In the genomic region with DNA sequence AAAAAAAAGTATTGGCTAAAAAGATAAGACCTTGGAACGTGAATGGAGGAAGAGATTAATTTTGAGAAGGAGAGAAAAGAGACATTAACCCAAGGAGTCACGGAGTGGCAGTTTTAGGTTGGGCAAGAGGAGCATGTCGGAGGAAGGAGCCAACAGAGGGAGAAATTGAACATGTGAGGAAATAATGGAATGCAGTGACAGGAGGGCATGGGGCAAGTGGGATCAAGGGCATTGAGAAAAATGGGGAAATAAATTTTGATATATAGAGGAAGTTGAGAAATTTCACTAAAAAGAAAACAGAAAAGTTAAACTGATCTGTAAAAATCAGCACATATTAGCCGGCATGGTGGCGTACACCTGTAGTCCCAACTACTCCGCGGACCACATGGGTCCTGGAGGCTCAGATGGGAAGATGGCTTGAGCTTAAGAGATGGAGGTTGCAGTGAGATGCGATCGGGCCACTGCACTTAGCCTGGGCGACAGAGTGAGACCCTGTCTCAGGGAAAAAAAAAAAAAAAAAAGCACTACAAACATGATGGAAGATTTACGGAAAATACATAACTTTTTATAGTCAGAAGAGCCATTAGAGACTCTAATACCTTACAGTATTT, we compare ENCODE assay signal across 9 cellular contexts. TPM values are rescaled to one million over a fixed set of nuclear protein-coding genes. Genes with fewer than 3 reads are reported as not detected.
DNase-seq lines count a peak whose midpoint lies in the region; ATAC-seq, FAIRE-seq and TF ChIP-seq lines count a peak whose summit lies in the region.
"Had no signal": no experiment of that assay in that cellular context is flagged by ENCODE, and none has a peak within 500 bp of the region (broad histone marks: within the 10 kb centered on the region; RNA-seq: fewer than 3 reads in every experiment).

No MANE protein-coding gene starts in this region.

- no peaks in the 10 kb centered on the region for H3K27me3 ChIP-seq in Loucy (ENCODE audit: insufficient read depth, low read length, poor library complexity, severe bottlenecking)
- H3K27me3 ChIP-seq in breast epithelium, result no peaks in the 10 kb centered on the region
- H3K27me3 ChIP-seq in body of pancreas, result no peaks in the 10 kb centered on the region

- no peaks in the 10 kb centered on the region for H3K27me3 Mint-ChIP-seq in nephron (ENCODE audit: low read depth)

- H3K36me3 Mint-ChIP-seq in nephron (ENCODE audit: low read depth), result peaks cover 15% of the 10 kb centered on the region

- FAIRE-seq in frontal cortex (lab: Jason Lieb, UNC), result no peak

- CTCF ChIA-PET in HEK293T (lab: Yijun Ruan, JAX), result interaction anchor here (0.7 kb wide), 1 partner anchor 136 kb away, joined by 4 read pairs; no protein-coding TSS in a partner anchor

- no peak for TF ChIP-seq POLR2A in breast epithelium (IDR thresholded peaks at IDR 0.05)
- TF ChIP-seq POLR2A in body of pancreas (IDR thresholded peaks at IDR 0.05), result no peak

- no peaks in the 10 kb centered on the region for H3K9me2 ChIP-seq in Loucy (replicated peaks; ENCODE audit: low read depth, low read length)

- H3K27ac Mint-ChIP-seq in nephron, result peak overlapping the region in 2 of 3 experiments; percentile 49 to 92

- H3K27ac ChIP-seq in breast epithelium, result no peak overlapping the region
- no peak overlapping the region for H3K27ac ChIP-seq in body of pancreas

- no peaks in the 10 kb centered on the region for H3K9me3 Mint-ChIP-seq in nephron

- ATAC-seq in body of pancreas, result no peak

- H3K4me3 Mint-ChIP-seq in nephron, result peak overlapping the region; percentile 92 to 97 (median 95)

- no peak overlapping the region for H2AFZ ChIP-seq in Loucy (ENCODE audit: low read length)

- H3K4me3 ChIP-seq in Loucy (ENCODE audit: low read length, poor library complexity, severe bottlenecking), result peak overlapping the region; percentile 90
- H3K4me3 ChIP-seq in breast epithelium, result peak overlapping the region; percentile 72 to 87 (median 82)
- peak overlapping the region in 1 of 2 donors; percentile 91 for H3K4me3 ChIP-seq in body of pancreas

- H3K9me3 ChIP-seq in Loucy (ENCODE audit: insufficient read depth, low read depth, low read length) (no peaks in the 10 kb centered on the region), breast epithelium (no peaks in the 10 kb centered on the region), body of pancreas (no peaks in the 10 kb centered on the region)

- H3K36me3 ChIP-seq in Loucy (ENCODE audit: insufficient read depth, low read length), result no peaks in the 10 kb centered on the region
- no peaks in the 10 kb centered on the region for H3K36me3 ChIP-seq in breast epithelium
- peaks cover 0 to 2% of the 10 kb centered on the region in 2 donors for H3K36me3 ChIP-seq in body of pancreas (replicated peaks in 1 of 2; ENCODE audit: insufficient read depth in 1 of 2, low read depth in 2 of 2)

- H3K4me1 ChIP-seq in Loucy (ENCODE audit: insufficient read depth, low read length, poor library complexity, severe bottlenecking), result peaks cover 60% of the 10 kb centered on the region
- H3K4me1 ChIP-seq in breast epithelium, result peaks cover 6 to 13% of the 10 kb centered on the region in 2 donors
- peaks cover 17% of the 10 kb centered on the region for H3K4me1 ChIP-seq in body of pancreas

- H3K9ac ChIP-seq in Loucy (ENCODE audit: low read depth, low read length, poor library complexity, severe bottlenecking), result peak overlapping the region; percentile 87

- TF ChIP-seq CTCF in Loucy (conservative IDR thresholded peaks at IDR 0.05; ENCODE audit: low read length) (no peak), breast epithelium (IDR thresholded peaks at IDR 0.05) (no peak), nephron (IDR thresholded peaks at IDR 0.05; ENCODE audit: unreplicated experiment in 3 of 3) (no peak), body of pancreas (IDR thresholded peaks at IDR 0.05) (no peak)

- no peaks in the 10 kb centered on the region for H3F3A ChIP-seq in Loucy (ENCODE audit: low read depth)

- peaks cover 18% of the 10 kb centered on the region for H4K20me1 ChIP-seq in Loucy (ENCODE audit: insufficient read depth, low read length, poor library complexity, severe bottlenecking)

- WGBS in body of pancreas, 2 donors, result 75 to 76% methylated on average over 11 of the region's 11 CpGs

- DNase-seq in CD1c-positive myeloid dendritic cell (ENCODE audit: extremely low spot score) (peak; percentile 52), breast epithelium (ENCODE audit: low spot score in 2 of 2) (no peak), RKO (ENCODE audit: low spot score) (no peak), HEK293T (ENCODE audit: extremely low spot score) (no peak), body of pancreas (no peak), frontal cortex (ENCODE audit: low spot score in 2 of 2) (no peak)
- DNase-seq: NCI-H345 had no signal

- POLR2A ChIA-PET in HEK293T (lab: Yijun Ruan, JAX), result no interaction called here

- peaks cover 99% of the 10 kb centered on the region for H3K79me2 ChIP-seq in Loucy (ENCODE audit: insufficient read depth, low read length)

- H3K4me1 Mint-ChIP-seq in nephron, result peaks cover 31% of the 10 kb centered on the region

- intact Hi-C loops in breast epithelium (cut with DNase I; ENCODE audit: low total_unique reads), result loop anchor here (5.0 kb wide), 1 partner anchor 177 kb away; no protein-coding TSS in a partner anchor
- intact Hi-C loops in body of pancreas (cut with DNase I), result no loop called here

- peak overlapping the region; percentile 96 for H3K4me2 ChIP-seq in Loucy (ENCODE audit: low read depth, low read length, poor library complexity, severe bottlenecking)

TF ChIP-seq in HEK293T, 16 proteins besides CTCF, POLR2A, EP300 and RAD21:
- TF ChIP-seq NFRKB (IDR thresholded peaks at IDR 0.05) (no peak), LEF1 (IDR thresholded peaks at IDR 0.05; ENCODE audit: borderline replicate concordance) (no peak), BHLHE40 (IDR thresholded peaks at IDR 0.05; ENCODE audit: borderline replicate concordance) (no peak), L3MBTL2 (conservative IDR thresholded peaks at IDR 0.05) (no peak), FOXM1 (IDR thresholded peaks at IDR 0.05; ENCODE audit: borderline replicate concordance) (no peak), TARDBP (IDR thresholded peaks at IDR 0.05) (no peak), FOXA1 (IDR thresholded peaks at IDR 0.05) (no peak), ARNT (IDR thresholded peaks at IDR 0.05) (no peak)

RNA-seq across cellular contexts. Expression of gene HAUS2, which starts 1.2 kb away (rescaled TPM):
- total RNA-seq in breast epithelium, result 10 to 100 TPM; 29.3 to 42.1 (median 30.2) TPM
- 10 to 100 TPM in 1 of 2 donors, 1 to 10 TPM in 1; 8.6 to 24.7 TPM for total RNA-seq in body of pancreas
- 60.7 TPM for total RNA-seq in frontal cortex

RNA-seq across cellular contexts. Expression of gene LRRC57, which starts 1.3 kb away (rescaled TPM):
- total RNA-seq in breast epithelium (10 to 100 TPM; 20.3 to 23.3 (median 23.3) TPM), body of pancreas (1 to 10 TPM; 6.9 to 8.3 TPM), frontal cortex (14.3 TPM)

RNA-seq across cellular contexts. Expression of gene STARD9, which starts 25.5 kb away (rescaled TPM):
- total RNA-seq in breast epithelium, result 10 to 100 TPM; 18.6 to 27.9 (median 27.5) TPM
- 1 to 10 TPM; 1.3 to 4.7 TPM for total RNA-seq in body of pancreas
- total RNA-seq in frontal cortex, result 5.3 TPM

RNA-seq across cellular contexts. Expression of gene SNAP23, which starts 54.5 kb away (rescaled TPM):
- total RNA-seq in breast epithelium, result 10 to 100 TPM; 75.8 to 88.0 (median 76.0) TPM
- total RNA-seq in body of pancreas, result 10 to 100 TPM; 29.8 to 42.2 TPM
- total RNA-seq in frontal cortex, result 22.4 TPM

RNA-seq across cellular contexts. Expression of gene ZNF106, which starts 58.9 kb away (rescaled TPM):
- total RNA-seq in breast epithelium, result 100 to 1,000 TPM in 1 of 3 donors, 10 to 100 TPM in 2; 59.6 to 151 (median 60.0) TPM
- total RNA-seq in body of pancreas, result 10 to 100 TPM; 28.0 to 37.6 TPM
- total RNA-seq in frontal cortex, result 39.1 TPM
